8 cellular contexts compared by ENCODE assay signal in the genomic region with DNA sequence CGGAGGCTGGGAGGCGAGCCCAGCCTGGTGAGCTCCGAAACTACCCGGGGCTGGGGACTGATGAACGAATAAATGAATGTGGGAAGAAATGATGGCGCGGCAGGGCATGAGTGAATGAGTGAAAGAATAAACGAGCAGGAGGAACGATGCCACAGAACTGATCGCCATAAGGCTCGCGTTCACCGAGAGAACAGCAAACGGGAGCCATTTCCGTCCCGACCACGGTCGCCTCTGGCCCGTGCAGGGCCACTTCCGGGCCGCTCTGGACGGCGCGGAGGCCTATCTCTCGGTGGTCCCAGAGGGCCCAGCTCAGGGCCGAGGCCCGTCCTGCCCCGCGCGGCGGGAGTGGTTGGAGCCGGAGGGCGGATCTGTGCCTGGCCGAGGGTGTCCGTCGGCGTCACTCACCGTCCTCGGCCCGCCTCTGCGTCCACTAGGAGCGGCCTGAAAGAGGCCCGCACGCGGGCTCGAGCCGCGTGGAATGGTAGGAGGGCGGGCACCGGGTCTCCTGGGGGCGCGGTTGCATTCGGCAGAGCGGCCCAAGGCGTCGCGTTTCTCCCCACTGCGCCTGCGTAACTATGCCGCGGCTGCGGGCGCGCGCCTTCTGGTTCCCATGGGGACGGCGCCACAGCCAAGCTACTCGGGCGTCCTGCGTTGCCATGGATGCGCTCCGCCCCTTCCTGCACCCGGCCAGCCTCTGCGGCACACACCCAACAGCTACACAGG. TPM values are rescaled to one million over a fixed set of nuclear protein-coding genes. Genes with fewer than 3 reads are reported as not detected.
DNase-seq lines count a peak whose midpoint lies in the region; ATAC-seq and TF ChIP-seq lines count a peak whose summit lies in the region.

A gene (minus strand): TSS at position 480 of the 723 bp plus-strand sequence. CDS start 5,116 bp downstream, outside the sequence.

- peak; percentile 90 for DNase-seq in DMS 273 treated with DMSO at 0.1 percent for 48 hours (lab: John Stamatoyannopoulos, UW)
- DNase-seq in HuH-7.5 (ENCODE audit: low spot score) = peak; percentile 100
- DNase-seq in activated T-cell treated with anti-CD3 and anti-CD28 coated beads for 24 hours (ENCODE audit: low read depth) = peak; percentile 95
- peak; percentile 26 for DNase-seq in epithelial cell of proximal tubule (ENCODE audit: low read depth)
- peak; percentile 98 for DNase-seq in mucosa of gallbladder (ENCODE audit: low spot score)
- peak; percentile 96 for DNase-seq in stimulated activated CD8-positive, alpha-beta memory T cell treated with anti-CD3 and anti-CD28 coated beads, Interleukin-4, amount 100 ng/mL, for 24 hours (ENCODE audit: low read depth)

- peak within 1 kb of the TSS; percentile 67 for H2AFZ ChIP-seq in OCI-LY3 (ENCODE audit: low read depth, low read length)

- TF ChIP-seq CTCF in OCI-LY3 (IDR thresholded peaks at IDR 0.05; ENCODE audit: low read depth, low read length) (peak; percentile 5; the same call in 1 of the 2 replicates), epithelial cell of proximal tubule (conservative IDR thresholded peaks at IDR 0.05; ENCODE audit: low read depth, low read length) (no peak)

- peak within 1 kb of the TSS; percentile 93 for H3K4me2 ChIP-seq in OCI-LY3 (ENCODE audit: low read length)

- no peaks in the 10 kb centered on the region for H3K9me3 ChIP-seq in OCI-LY3 (ENCODE audit: insufficient read depth, low read length)

- peak within 1 kb of the TSS; percentile 89 for H3K9ac ChIP-seq in OCI-LY3 (ENCODE audit: low read length)

- peak within 1 kb of the TSS; percentile 68 for H3K27ac ChIP-seq in OCI-LY3 (ENCODE audit: low read length)

- no peaks in the 10 kb centered on the region for H3K27me3 ChIP-seq in OCI-LY3 (ENCODE audit: low read depth, low read length)

- H3K79me2 ChIP-seq in OCI-LY3 (ENCODE audit: low read length) = peaks cover 12% of the 10 kb centered on the region

- H3K36me3 ChIP-seq in OCI-LY3 (replicated peaks; ENCODE audit: low read depth, low read length) = no peaks in the 10 kb centered on the region

- no peaks in the 10 kb centered on the region for H4K20me1 ChIP-seq in OCI-LY3 (ENCODE audit: insufficient read depth, low read length)

- peak within 1 kb of the TSS; percentile 82 for H3K4me3 ChIP-seq in OCI-LY3 (ENCODE audit: low read length)
- H3K4me3 ChIP-seq in epithelial cell of proximal tubule (ENCODE audit: low read depth, low read length) = peak within 1 kb of the TSS; percentile 80

- peak; percentile 82 for ATAC-seq in GM21528 (IDR thresholded peaks at IDR 0.05; ENCODE audit: low FRiP score, unreplicated experiment)

- H3K4me1 ChIP-seq in OCI-LY3 (ENCODE audit: low read length) = peaks cover 14% of the 10 kb centered on the region

RNA-seq across cellular contexts. Expression of the gene that starts here (rescaled TPM):
- total RNA-seq in epithelial cell of proximal tubule = 0.06 and 0.14 TPM in 2 replicates
- total RNA-seq in mucosa of gallbladder = 3.5 TPM

Comparison
In these comparisons a context has a peak if more than half of its experiments do, and no peak if none do; other contexts are left out.
1. Peak in every context shown above with its lines: DNase-seq, ATAC-seq, H3K4me3 ChIP-seq and H3K27ac ChIP-seq.
2. Peak in DNase-seq and H3K4me3 ChIP-seq in epithelial cell of proximal tubule; RNA of the gene not detected or under 1 TPM.
3. DNase-seq: peak in every context shown above with its lines; median percentile 100 in HuH-7.5; 98 in mucosa of gallbladder; 96 in stimulated activated CD8-positive, alpha-beta memory T cell treated with anti-CD3 and anti-CD28 coated beads, Interleukin-4, amount 100 ng/mL, for 24 hours; 95 in activated T-cell treated with anti-CD3 and anti-CD28 coated beads for 24 hours; 90 in DMS 273 treated with DMSO at 0.1 percent for 48 hours; 26 in epithelial cell of proximal tubule.